Comparison of ENCODE assay signal across 1 cellular context in genomic region chr10:22704348-22705341, GRCh38.
TF ChIP-seq lines count a peak whose summit lies in the region.

No MANE protein-coding gene starts in this region.

TF ChIP-seq in GM12878, 131 proteins besides CTCF, POLR2A, EP300 and RAD21 (continued from another document and continues in another):
- TF ChIP-seq ZBTB4 (CRISPR knock-in tag; IDR thresholded peaks at IDR 0.05) = no peak
- no peak for TF ChIP-seq ATF3 (IDR thresholded peaks at IDR 0.05; ENCODE audit: borderline replicate concordance, extremely low read depth, low read depth, low read length)
- TF ChIP-seq RB1 (IDR thresholded peaks at IDR 0.05; ENCODE audit: borderline replicate concordance) = no peak
- TF ChIP-seq EED (IDR thresholded peaks at IDR 0.05; ENCODE audit: low read depth) = peak; percentile 60
- TF ChIP-seq TARDBP (IDR thresholded peaks at IDR 0.05; ENCODE audit: borderline replicate concordance) = no peak
- TF ChIP-seq RELB (IDR thresholded peaks at IDR 0.05; ENCODE audit: low read depth) = 0 out of 2 replicates have a peak, but pooled peaks have one; percentile 52
- no peak for TF ChIP-seq MYB (IDR thresholded peaks at IDR 0.05; ENCODE audit: borderline replicate concordance, low read depth, low read length)
- TF ChIP-seq ZNF217 (IDR thresholded peaks at IDR 0.05) = no peak
- no peak for TF ChIP-seq EZH2 (IDR thresholded peaks at IDR 0.05; ENCODE audit: borderline replicate concordance, control insufficient read depth, low read depth, low read length)
- no peak for TF ChIP-seq BHLHE40 (IDR thresholded peaks at IDR 0.05; ENCODE audit: borderline replicate concordance in 1 of 2, low read depth in 2 of 2, low read length in 1 of 2)
- no peak for TF ChIP-seq CEBPB (IDR thresholded peaks at IDR 0.05; ENCODE audit: borderline replicate concordance in 1 of 2, low read depth in 2 of 2, low read length in 2 of 2)
- no peak for TF ChIP-seq ESRRA (IDR thresholded peaks at IDR 0.05; ENCODE audit: low read length)
- TF ChIP-seq, protein P1, sequence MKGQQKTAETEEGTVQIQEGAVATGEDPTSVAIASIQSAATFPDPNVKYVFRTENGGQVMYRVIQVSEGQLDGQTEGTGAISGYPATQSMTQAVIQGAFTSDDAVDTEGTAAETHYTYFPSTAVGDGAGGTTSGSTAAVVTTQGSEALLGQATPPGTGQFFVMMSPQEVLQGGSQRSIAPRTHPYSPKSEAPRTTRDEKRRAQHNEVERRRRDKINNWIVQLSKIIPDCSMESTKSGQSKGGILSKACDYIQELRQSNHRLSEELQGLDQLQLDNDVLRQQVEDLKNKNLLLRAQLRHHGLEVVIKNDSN (IDR thresholded peaks at IDR 0.05; ENCODE audit: borderline replicate concordance, extremely low read length, insufficient read depth, low read depth, low read length) = no peak
- no peak for TF ChIP-seq CBFB (IDR thresholded peaks at IDR 0.05; ENCODE audit: low read depth)
- TF ChIP-seq MEF2A (IDR thresholded peaks at IDR 0.05; ENCODE audit: insufficient read depth, low read depth, low read length) = 0 out of 2 replicates have a peak, but pooled peaks have one; percentile 4
- TF ChIP-seq NBN (IDR thresholded peaks at IDR 0.05) = 0 out of 2 replicates have a peak, but pooled peaks have one; percentile 26
- TF ChIP-seq PML (IDR thresholded peaks at IDR 0.05; ENCODE audit: low read length) = 0 out of 2 replicates have a peak, but pooled peaks have one; percentile 52
- no peak for TF ChIP-seq NFXL1 (IDR thresholded peaks at IDR 0.05; ENCODE audit: borderline replicate concordance)
- TF ChIP-seq SPI1 (IDR thresholded peaks at IDR 0.05; ENCODE audit: borderline replicate concordance, insufficient read depth, low read depth, low read length) = peak; percentile 78
- TF ChIP-seq, protein P2, sequence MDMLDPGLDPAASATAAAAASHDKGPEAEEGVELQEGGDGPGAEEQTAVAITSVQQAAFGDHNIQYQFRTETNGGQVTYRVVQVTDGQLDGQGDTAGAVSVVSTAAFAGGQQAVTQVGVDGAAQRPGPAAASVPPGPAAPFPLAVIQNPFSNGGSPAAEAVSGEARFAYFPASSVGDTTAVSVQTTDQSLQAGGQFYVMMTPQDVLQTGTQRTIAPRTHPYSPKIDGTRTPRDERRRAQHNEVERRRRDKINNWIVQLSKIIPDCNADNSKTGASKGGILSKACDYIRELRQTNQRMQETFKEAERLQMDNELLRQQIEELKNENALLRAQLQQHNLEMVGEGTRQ (IDR thresholded peaks at IDR 0.05; ENCODE audit: borderline replicate concordance, low read depth, low read length) = no peak
- no peak for TF ChIP-seq ZZZ3 (IDR thresholded peaks at IDR 0.05; ENCODE audit: control insufficient read depth, insufficient read length, low read depth)
- no peak for TF ChIP-seq PBX3 (IDR thresholded peaks at IDR 0.05; ENCODE audit: insufficient replicate concordance, low read depth, low read length)
- TF ChIP-seq, protein P3, sequence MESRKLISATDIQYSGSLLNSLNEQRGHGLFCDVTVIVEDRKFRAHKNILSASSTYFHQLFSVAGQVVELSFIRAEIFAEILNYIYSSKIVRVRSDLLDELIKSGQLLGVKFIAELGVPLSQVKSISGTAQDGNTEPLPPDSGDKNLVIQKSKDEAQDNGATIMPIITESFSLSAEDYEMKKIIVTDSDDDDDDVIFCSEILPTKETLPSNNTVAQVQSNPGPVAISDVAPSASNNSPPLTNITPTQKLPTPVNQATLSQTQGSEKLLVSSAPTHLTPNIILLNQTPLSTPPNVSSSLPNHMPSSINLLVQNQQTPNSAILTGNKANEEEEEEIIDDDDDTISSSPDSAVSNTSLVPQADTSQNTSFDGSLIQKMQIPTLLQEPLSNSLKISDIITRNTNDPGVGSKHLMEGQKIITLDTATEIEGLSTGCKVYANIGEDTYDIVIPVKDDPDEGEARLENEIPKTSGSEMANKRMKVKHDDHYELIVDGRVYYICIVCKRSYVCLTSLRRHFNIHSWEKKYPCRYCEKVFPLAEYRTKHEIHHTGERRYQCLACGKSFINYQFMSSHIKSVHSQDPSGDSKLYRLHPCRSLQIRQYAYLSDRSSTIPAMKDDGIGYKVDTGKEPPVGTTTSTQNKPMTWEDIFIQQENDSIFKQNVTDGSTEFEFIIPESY (IDR thresholded peaks at IDR 0.05) = no peak
- no peak for TF ChIP-seq BCLAF1 (IDR thresholded peaks at IDR 0.05)
- peak; percentile 89 for TF ChIP-seq YY1 (IDR thresholded peaks at IDR 0.05; ENCODE audit: low read depth, low read length)
- TF ChIP-seq CUX1 (IDR thresholded peaks at IDR 0.05; ENCODE audit: insufficient replicate concordance, low read depth, low read length) = no peak
- TF ChIP-seq NFYA (IDR thresholded peaks at IDR 0.05; ENCODE audit: borderline replicate concordance, low read depth, low read length) = no peak
- no peak for TF ChIP-seq SIN3A (IDR thresholded peaks at IDR 0.05; ENCODE audit: low read depth, low read length)
- TF ChIP-seq ZBED1 (IDR thresholded peaks at IDR 0.05; ENCODE audit: borderline replicate concordance) = no peak
- TF ChIP-seq CBX5 (IDR thresholded peaks at IDR 0.05; ENCODE audit: low read depth) = no peak
- TF ChIP-seq SMARCA5 (IDR thresholded peaks at IDR 0.05) = no peak
- TF ChIP-seq MTA2 (IDR thresholded peaks at IDR 0.05; ENCODE audit: low read depth) = peak; percentile 47; the same call in 1 of the 2 replicates
- peak; percentile 42; the same call in 1 of the 2 replicates for TF ChIP-seq IKZF1 (conservative IDR thresholded peaks at IDR 0.05)
- TF ChIP-seq SREBF1 (IDR thresholded peaks at IDR 0.05; ENCODE audit: low read length) = no peak
- TF ChIP-seq NRF1 (conservative IDR thresholded peaks at IDR 0.05; ENCODE audit: low read depth, low read length) = no peak
- no peak for TF ChIP-seq RELA (IDR thresholded peaks at IDR 0.05; ENCODE audit: borderline replicate concordance, partially characterized antibody)
- no peak for TF ChIP-seq HDGF (IDR thresholded peaks at IDR 0.05)
- no peak for TF ChIP-seq ZNF622 (IDR thresholded peaks at IDR 0.05)
- 0 out of 2 replicates have a peak, but pooled peaks have one; percentile 21 for TF ChIP-seq GATAD2B (conservative IDR thresholded peaks at IDR 0.05; ENCODE audit: low read depth)
- no peak for TF ChIP-seq MAX (IDR thresholded peaks at IDR 0.05; ENCODE audit: low read depth, low read length)
- no peak for TF ChIP-seq CHD4 (IDR thresholded peaks at IDR 0.05)
- no peak for TF ChIP-seq SMAD5 (IDR thresholded peaks at IDR 0.05; ENCODE audit: low read depth)
- TF ChIP-seq CBX3 (IDR thresholded peaks at IDR 0.05; ENCODE audit: borderline replicate concordance, low read depth) = no peak
- no peak for TF ChIP-seq ZNF207 (IDR thresholded peaks at IDR 0.05; ENCODE audit: borderline replicate concordance)
- TF ChIP-seq POLR2AphosphoS5 (IDR thresholded peaks at IDR 0.05; ENCODE audit: low read length) = 0 out of 2 replicates have a peak, but pooled peaks have one; percentile 28
- TF ChIP-seq NR2C2 (IDR thresholded peaks at IDR 0.05; ENCODE audit: borderline replicate concordance, control insufficient read depth, insufficient read length, low read depth) = peak; percentile 58
